Comparison of ENCODE assay signal across 19 cellular contexts in genomic region chr12:31815096-31815495, GRCh38.
DNase-seq lines count a peak whose midpoint lies in the region; ATAC-seq, FAIRE-seq and TF ChIP-seq lines count a peak whose summit lies in the region.
"Had no signal": no experiment of that assay in that cellular context is flagged by ENCODE, and none has a peak within 500 bp of the region (broad histone marks: within the 10 kb centered on the region; RNA-seq: fewer than 3 reads in every experiment).

No MANE protein-coding gene starts in this region.

- POLR2A ChIA-PET in HepG2 (lab: Yijun Ruan, JAX): no interaction called here

- H3K79me2 ChIP-seq in astrocyte (ENCODE audit: insufficient read depth, low read length): no peaks in the 10 kb centered on the region
- H3K79me2 ChIP-seq in HepG2 (ENCODE audit: insufficient read depth, low read length): no peaks in the 10 kb centered on the region

- H3K36me3 Mint-ChIP-seq in astrocyte (ENCODE audit: low read depth, unreplicated experiment): no peaks in the 10 kb centered on the region
- H3K36me3 Mint-ChIP-seq: CD4-positive, CD25-positive, alpha-beta regulatory T cell had no signal

- H3K27me3 Mint-ChIP-seq in astrocyte (ENCODE audit: low read depth, unreplicated experiment): no peaks in the 10 kb centered on the region
- H3K27me3 Mint-ChIP-seq: CD4-positive, CD25-positive, alpha-beta regulatory T cell had no signal

- CTCF ChIA-PET in HepG2 (lab: Yijun Ruan, JAX; ENCODE audit: low intra/inter-chr PET ratio, low total read pairs): no interaction called here

- TF ChIP-seq EP300 in HepG2 (IDR thresholded peaks at IDR 0.05; ENCODE audit: low read depth in 2 of 2, low read length in 2 of 2) (no peak), HepG2 (CRISPR knock-in tag; IDR thresholded peaks at IDR 0.05; ENCODE audit: borderline replicate concordance) (no peak)

- H3K4me1 Mint-ChIP-seq in astrocyte (ENCODE audit: low read depth, unreplicated experiment): no peaks in the 10 kb centered on the region

- no peak overlapping the region for H3K4me3 ChIP-seq in astrocyte (ENCODE audit: insufficient read depth, low read depth, low read length)
- H3K4me3 ChIP-seq in HepG2 (replicated peaks in 1 of 3; ENCODE audit: insufficient read depth in 1 of 3, low read depth in 2 of 3, low read length in 3 of 3): no peak overlapping the region
- H3K4me3 ChIP-seq in pancreas: no peak overlapping the region
- H3K4me3 ChIP-seq in effector memory CD4-positive, alpha-beta T cell (ENCODE audit: insufficient read depth, low read depth, low read length, poor library complexity, severe bottlenecking): no peak overlapping the region
- H3K4me3 ChIP-seq: A549, BLaER1 had no signal

- FAIRE-seq in astrocyte (lab: Jason Lieb, UNC) (no peak), HepG2 (lab: Jason Lieb, UNC) (no peak), pancreas (lab: Jason Lieb, UNC) (no peak)
- FAIRE-seq: A549, G401.6, GM12891, GM19239, H54 had no signal

- no peak overlapping the region for H3K4me3 Mint-ChIP-seq in astrocyte (ENCODE audit: unreplicated experiment)
- H3K4me3 Mint-ChIP-seq: CD4-positive, CD25-positive, alpha-beta regulatory T cell had no signal

- H3K36me3 ChIP-seq in astrocyte (ENCODE audit: insufficient read depth, low read length): no peaks in the 10 kb centered on the region
- H3K36me3 ChIP-seq in HepG2 (replicated peaks in 1 of 2; ENCODE audit: control insufficient read depth in 1 of 2, insufficient read depth in 2 of 2, low read length in 2 of 2): no peaks in the 10 kb centered on the region
- no peaks in the 10 kb centered on the region for H3K36me3 ChIP-seq in pancreas
- no peaks in the 10 kb centered on the region for H3K36me3 ChIP-seq in effector memory CD4-positive, alpha-beta T cell (ENCODE audit: control insufficient read depth, insufficient read depth, low read length)
- H3K36me3 ChIP-seq: BLaER1 had no signal

- H3K4me1 ChIP-seq in astrocyte (ENCODE audit: insufficient read depth, low read length) (no peaks in the 10 kb centered on the region), HepG2 (ENCODE audit: insufficient read depth, low read length) (peaks cover 19% of the 10 kb centered on the region), pancreas (peaks cover 0 to 6% (median 3%) of the 10 kb centered on the region in 3 donors)
- H3K4me1 ChIP-seq in effector memory CD4-positive, alpha-beta T cell (ENCODE audit: control insufficient read depth, insufficient read depth, low read length, poor library complexity, severe bottlenecking): no peaks in the 10 kb centered on the region
- H3K4me1 ChIP-seq: BLaER1 had no signal

- in situ Hi-C loops in HepG2 (cut with HindIII; ENCODE audit: extremely low pct_ligation_motif_present, low pct_unique_long_range_greater_than_20kb): no loop called here

- H3K27me3 ChIP-seq in astrocyte (ENCODE audit: insufficient read depth, low read length): no peaks in the 10 kb centered on the region
- H3K27me3 ChIP-seq in HepG2 (ENCODE audit: control insufficient read depth in 1 of 2, insufficient read depth in 2 of 2, low read length in 2 of 2): no peaks in the 10 kb centered on the region
- H3K27me3 ChIP-seq in pancreas: no peaks in the 10 kb centered on the region
- no peaks in the 10 kb centered on the region for H3K27me3 ChIP-seq in effector memory CD4-positive, alpha-beta T cell (replicated peaks; ENCODE audit: control insufficient read depth, insufficient read depth, low read length, poor library complexity, severe bottlenecking)
- H3K27me3 ChIP-seq: BLaER1 had no signal

- H3K9me3 Mint-ChIP-seq in astrocyte (ENCODE audit: unreplicated experiment): peaks cover 2% of the 10 kb centered on the region

- H3K9me3 ChIP-seq in astrocyte (ENCODE audit: insufficient read depth, low read depth, low read length) (no peaks in the 10 kb centered on the region), HepG2 (ENCODE audit: low read length) (no peaks in the 10 kb centered on the region), pancreas (no peaks in the 10 kb centered on the region)
- H3K9me3 ChIP-seq in effector memory CD4-positive, alpha-beta T cell (ENCODE audit: control insufficient read depth, low read length): no peaks in the 10 kb centered on the region
- H3K9me3 ChIP-seq: A549, BLaER1 had no signal

- no peak overlapping the region for H3K4me2 ChIP-seq in astrocyte (ENCODE audit: low read length)
- no peak overlapping the region for H3K4me2 ChIP-seq in HepG2 (ENCODE audit: low read depth, low read length)
- H3K4me2 ChIP-seq: A549, BLaER1, KMS-11 had no signal

- H3K27ac ChIP-seq in astrocyte (ENCODE audit: low read depth, low read length) (no peak overlapping the region), HepG2 (ENCODE audit: extremely low read length, insufficient read depth, low read length) (no peak overlapping the region), pancreas (no peak overlapping the region)
- no peak overlapping the region for H3K27ac ChIP-seq in effector memory CD4-positive, alpha-beta T cell (ENCODE audit: insufficient read depth, low read length, poor library complexity, severe bottlenecking)
- H3K27ac ChIP-seq: A549, BLaER1, KMS-11 had no signal

- H2AFZ ChIP-seq in astrocyte (ENCODE audit: low read depth, low read length) (no peak overlapping the region), HepG2 (ENCODE audit: low read length) (no peak overlapping the region)

- no peak for TF ChIP-seq RAD21 in HepG2 (CRISPR knock-in tag; IDR thresholded peaks at IDR 0.05)

- no peak for TF ChIP-seq POLR2A in HepG2 (IDR thresholded peaks at IDR 0.05; ENCODE audit: insufficient read depth in 1 of 2, low read depth in 2 of 2, low read length in 2 of 2)

- DNase-seq in HuH-7 (ENCODE audit: low spot score): peak; percentile 71
- DNase-seq in astrocyte (ENCODE audit: low read depth): peak; percentile 14
- peak; percentile 28 for DNase-seq in HepG2 (ENCODE audit: low spot score)
- DNase-seq in pancreas: no peak
- DNase-seq in activated CD4-positive, alpha-beta T cell treated with anti-CD3 and anti-CD28 coated beads for 48 hours: no peak
- no peak for DNase-seq in SIG-M5 (lab: John Stamatoyannopoulos, UW)
- DNase-seq in effector memory CD4-positive, alpha-beta T cell: no peak
- DNase-seq: CD4-positive, CD25-positive, alpha-beta regulatory T cell; DMS79; EL had no signal

- 3% methylated on average over 1 of the region's 1 CpG for WGBS in HepG2 (ENCODE audit: low lambda C conversion rate)
- WGBS in pancreas, 2 donors: 11 to 14% methylated on average over 1 of the region's 1 CpG

- no TSS peak for BruUV-seq in HepG2 (replicated peaks; lab: Mats Ljungman, UMichigan)

- no peak for TF ChIP-seq CTCF in astrocyte (IDR thresholded peaks at IDR 0.05; ENCODE audit: insufficient read depth, low read depth, low read length)
- no peak for TF ChIP-seq CTCF in HepG2 (CRISPR knock-in tag; IDR thresholded peaks at IDR 0.05)
- no peak for TF ChIP-seq CTCF in pancreas (IDR thresholded peaks at IDR 0.05)

- intact Hi-C loops in HepG2 (cut with micrococcal nuclease; ENCODE audit: unreplicated experiment) (no loop called here), pancreas (cut with DNase I) (no loop called here)

- H3K9ac ChIP-seq in astrocyte (ENCODE audit: low read length) (no peak overlapping the region), HepG2 (ENCODE audit: insufficient read depth, low read depth, low read length) (no peak overlapping the region)
- H3K9ac ChIP-seq: BLaER1, KMS-11 had no signal

- no peak overlapping the region for H3K27ac Mint-ChIP-seq in astrocyte (ENCODE audit: unreplicated experiment)

- no peaks in the 10 kb centered on the region for H4K20me1 ChIP-seq in astrocyte (ENCODE audit: insufficient read depth, low read length)
- no peaks in the 10 kb centered on the region for H4K20me1 ChIP-seq in HepG2 (ENCODE audit: insufficient read depth, low read length)
- H4K20me1 ChIP-seq: BLaER1 had no signal

- ATAC-seq in HepG2: peak; percentile 40; the same call in 2 of the 3 replicates
- peak; percentile 76 to 97 (median 86) for ATAC-seq in pancreas
- no peak for ATAC-seq in GM18907 (IDR thresholded peaks at IDR 0.05; ENCODE audit: unreplicated experiment)
- ATAC-seq: A549, HCT116 had no signal

TF ChIP-seq in HepG2, 621 proteins besides CTCF, POLR2A, EP300 and RAD21:
- TF ChIP-seq DNMT1 (CRISPR knock-in tag; IDR thresholded peaks at IDR 0.05) (no peak), SKI (IDR thresholded peaks at IDR 0.05; ENCODE audit: partially characterized antibody) (no peak), BCL6 (CRISPR knock-in tag; IDR thresholded peaks at IDR 0.05) (peak; percentile 95), RARA (CRISPR knock-in tag; IDR thresholded peaks at IDR 0.05) (peak; percentile 45)
- TF ChIP-seq, protein P1, sequence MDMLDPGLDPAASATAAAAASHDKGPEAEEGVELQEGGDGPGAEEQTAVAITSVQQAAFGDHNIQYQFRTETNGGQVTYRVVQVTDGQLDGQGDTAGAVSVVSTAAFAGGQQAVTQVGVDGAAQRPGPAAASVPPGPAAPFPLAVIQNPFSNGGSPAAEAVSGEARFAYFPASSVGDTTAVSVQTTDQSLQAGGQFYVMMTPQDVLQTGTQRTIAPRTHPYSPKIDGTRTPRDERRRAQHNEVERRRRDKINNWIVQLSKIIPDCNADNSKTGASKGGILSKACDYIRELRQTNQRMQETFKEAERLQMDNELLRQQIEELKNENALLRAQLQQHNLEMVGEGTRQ (IDR thresholded peaks at IDR 0.05; ENCODE audit: low read depth, low read length): no peak
- TF ChIP-seq, protein P1 (CRISPR knock-in tag; IDR thresholded peaks at IDR 0.05; ENCODE audit: borderline replicate concordance): no peak

Comparison
In these comparisons a context has a peak if more than half of its experiments do, and no peak if none do; other contexts are left out.
1. DNase-seq: peak in HuH-7 (single experiment), astrocyte (single experiment) and HepG2 (single experiment); none in pancreas (0 of 6), activated CD4-positive, alpha-beta T cell treated with anti-CD3 and anti-CD28 coated beads for 48 hours (single experiment), SIG-M5 (single experiment) and effector memory CD4-positive, alpha-beta T cell (0 of 3).